8 cellular contexts compared by ENCODE assay signal in the genomic region with DNA sequence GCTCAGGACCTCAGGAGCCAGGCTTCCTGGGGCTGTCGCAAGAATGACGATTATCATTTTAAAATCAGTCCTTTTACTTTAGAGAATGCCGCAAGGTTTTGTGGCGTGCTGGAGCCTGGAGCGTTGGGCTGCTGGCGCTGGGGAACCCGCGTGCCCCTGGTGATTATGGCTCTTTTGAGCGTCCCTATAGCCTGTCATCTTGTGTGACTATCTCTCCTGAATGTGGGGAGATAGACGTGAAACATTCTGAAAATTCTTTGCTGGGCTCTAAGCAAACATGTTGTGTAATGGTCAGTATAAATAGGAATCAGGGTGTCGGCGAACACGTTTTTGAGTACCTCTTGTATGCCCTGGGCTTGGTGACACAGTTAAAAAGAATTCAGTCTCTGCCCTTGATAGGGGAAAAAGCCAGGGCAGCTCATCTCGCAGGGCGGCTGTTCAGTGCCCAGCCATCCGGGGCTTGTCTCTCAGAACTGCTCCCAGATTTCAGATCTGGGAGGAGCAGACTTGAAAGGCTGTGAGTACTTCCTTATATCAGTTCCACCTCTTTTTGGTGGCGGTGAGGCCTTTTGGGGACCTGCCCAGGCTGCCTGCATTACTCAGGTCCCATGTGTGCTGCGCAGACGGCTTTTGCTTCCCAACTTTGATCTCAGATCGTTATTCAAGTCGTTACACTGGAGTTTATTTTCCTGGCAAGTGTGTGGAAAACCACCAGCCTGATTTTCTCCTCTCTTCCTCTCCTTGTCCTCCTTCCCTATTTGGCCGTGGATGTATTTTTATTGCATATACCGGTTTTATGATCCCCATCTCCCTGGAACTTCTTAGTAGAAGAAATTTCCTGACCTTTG. TPM values are rescaled to one million over a fixed set of nuclear protein-coding genes. Genes with fewer than 3 reads are reported as not detected.
DNase-seq lines count a peak whose midpoint lies in the region; ATAC-seq, FAIRE-seq and TF ChIP-seq lines count a peak whose summit lies in the region.

No MANE protein-coding gene starts in this region.

- peak overlapping the region; percentile 94 for H3K4me3 Mint-ChIP-seq in activated naive CD8-positive, alpha-beta T cell

- peaks cover 6% of the 10 kb centered on the region for H3K36me3 Mint-ChIP-seq in activated naive CD8-positive, alpha-beta T cell

- H3K4me1 ChIP-seq in trophoblast cell (ENCODE audit: control insufficient read depth in 1 of 2, insufficient read depth in 2 of 2, low read length in 2 of 2): peaks cover 4 to 15% of the 10 kb centered on the region in 2 experiments

- peak overlapping the region; percentile 82 for H3K4me3 ChIP-seq in GM06990 (replicated peaks; ENCODE audit: low read depth, low read length)
- peak overlapping the region; percentile 91 for H3K4me3 ChIP-seq in trophoblast cell (ENCODE audit: low read depth, low read length)

- peak overlapping the region; percentile 98 for H2AFZ ChIP-seq in trophoblast cell (ENCODE audit: insufficient read depth, low read length, poor library complexity)

- ATAC-seq in HG02885 (IDR thresholded peaks at IDR 0.05; ENCODE audit: poor library complexity, unreplicated experiment): peak; percentile 2
- ATAC-seq in Right ventricle myocardium superior (ENCODE audit: poor library complexity): peak; percentile 67
- ATAC-seq in HG02884 (IDR thresholded peaks at IDR 0.05; ENCODE audit: unreplicated experiment): no peak

- H3K27me3 Mint-ChIP-seq in activated naive CD8-positive, alpha-beta T cell: no peaks in the 10 kb centered on the region

- H3K27me3 ChIP-seq in GM06990 (replicated peaks; ENCODE audit: control insufficient read depth, insufficient read depth, low read length) (no peaks in the 10 kb centered on the region), trophoblast cell (ENCODE audit: insufficient read depth, low read length) (no peaks in the 10 kb centered on the region)

- peaks cover 15% of the 10 kb centered on the region for H3K79me2 ChIP-seq in trophoblast cell (ENCODE audit: control insufficient read depth, insufficient read depth, low read length, poor library complexity)

- peak overlapping the region; percentile 94 for H3K14ac ChIP-seq in trophoblast cell (ENCODE audit: low read length)

- intact Hi-C loops in Right ventricle myocardium superior (cut with DNase I): no loop called here

- peak; percentile 50 for DNase-seq in GM06990 (ENCODE audit: extremely low read depth, insufficient read length)
- DNase-seq in RCC 7860 (ENCODE audit: low spot score): peak; percentile 87
- DNase-seq in Right ventricle myocardium superior: peak; percentile 73
- peak; percentile 97 to 98 for DNase-seq in trophoblast cell
- DNase-seq in cerebellum (ENCODE audit: low spot score): no peak

- H2AK5ac ChIP-seq in trophoblast cell (ENCODE audit: low read length): peak overlapping the region; percentile 60

- peak overlapping the region; percentile 96 for H4K91ac ChIP-seq in trophoblast cell (ENCODE audit: low read depth, low read length)

- FAIRE-seq in RCC 7860 (lab: Jason Lieb, UNC): peak; percentile 65

- peaks cover 19% of the 10 kb centered on the region for H3K79me1 ChIP-seq in trophoblast cell (ENCODE audit: low read length)

- H3K27ac ChIP-seq in trophoblast cell (ENCODE audit: low read depth, low read length): peak overlapping the region; percentile 99

- H4K8ac ChIP-seq in trophoblast cell (ENCODE audit: low read depth, low read length): peak overlapping the region; percentile 96

- peak overlapping the region; percentile 100 for H2BK120ac ChIP-seq in trophoblast cell (ENCODE audit: insufficient read depth, low read length, poor library complexity)

- peak overlapping the region; percentile 93 for H3K4me2 ChIP-seq in trophoblast cell (ENCODE audit: low read length)

- H3K4me1 Mint-ChIP-seq in activated naive CD8-positive, alpha-beta T cell (ENCODE audit: low read depth): peaks cover 62% of the 10 kb centered on the region

- peak overlapping the region; percentile 99 for H4K12ac ChIP-seq in trophoblast cell (ENCODE audit: low read depth, low read length)

- peaks cover under 1% of the 10 kb centered on the region for H3K36me3 ChIP-seq in GM06990 (ENCODE audit: control insufficient read depth, insufficient read depth, low read length)
- H3K36me3 ChIP-seq in trophoblast cell (ENCODE audit: control insufficient read depth in 1 of 2, insufficient read depth in 2 of 2, low read length in 2 of 2): peaks cover 2 to 3% of the 10 kb centered on the region in 2 experiments

- no peaks in the 10 kb centered on the region for H3K9me3 ChIP-seq in trophoblast cell (ENCODE audit: insufficient read depth, low read depth, low read length)

- peak overlapping the region; percentile 97 for H2BK5ac ChIP-seq in trophoblast cell (ENCODE audit: low read depth, low read length, poor library complexity)

- no peaks in the 10 kb centered on the region for H3K9me3 Mint-ChIP-seq in activated naive CD8-positive, alpha-beta T cell (ENCODE audit: low read depth)

- peak overlapping the region; percentile 95 for H3K27ac Mint-ChIP-seq in activated naive CD8-positive, alpha-beta T cell

- TF ChIP-seq CTCF in GM06990 (IDR thresholded peaks at IDR 0.05; ENCODE audit: insufficient read depth, low read length, poor library complexity, severe bottlenecking): no peak

- no peak overlapping the region for H3K23ac ChIP-seq in trophoblast cell (ENCODE audit: low read length)

- peak overlapping the region; percentile 100 for H3K18ac ChIP-seq in trophoblast cell (ENCODE audit: low read length)

- WGBS in trophoblast cell (ENCODE audit: extremely low coverage, insufficient coverage, insufficient read length): no CpG with 5 or more reads among the region's 23 CpGs

- H2BK12ac ChIP-seq in trophoblast cell (ENCODE audit: low read length): peak overlapping the region; percentile 83

- H3K9ac ChIP-seq in trophoblast cell (ENCODE audit: low read length): peak overlapping the region; percentile 96

- peak overlapping the region; percentile 95 for H3K4ac ChIP-seq in trophoblast cell (ENCODE audit: low read depth, low read length)

RNA-seq across cellular contexts. Expression of a gene that starts 1.0 kb away (rescaled TPM):
- 38.7 TPM for total RNA-seq in Right ventricle myocardium superior
- polyA plus RNA-seq in trophoblast cell (2013): 65.1 and 75.5 TPM in 2 replicates
- total RNA-seq in cerebellum: 26.7 TPM

RNA-seq across cellular contexts. Expression of a gene that starts 20.1 kb away (rescaled TPM):
- 38.1 TPM for total RNA-seq in Right ventricle myocardium superior
- polyA plus RNA-seq in trophoblast cell (2013): 22.1 and 24.6 TPM in 2 replicates
- total RNA-seq in cerebellum: 13.2 TPM

RNA-seq across cellular contexts. Expression of a gene that starts 29.4 kb away (rescaled TPM):
- 0.73 TPM for total RNA-seq in Right ventricle myocardium superior
- 30.4 and 31.7 TPM in 2 replicates for polyA plus RNA-seq in trophoblast cell (2013)
- not detected for total RNA-seq in cerebellum

RNA-seq across cellular contexts. Expression of a gene that starts 45.4 kb away (rescaled TPM):
- total RNA-seq in Right ventricle myocardium superior (11.2 TPM), cerebellum (18.6 TPM)
- 8.8 and 9.9 TPM in 2 replicates for polyA plus RNA-seq in trophoblast cell (2013)

RNA-seq across cellular contexts. Expression of a gene that starts 45.5 kb away (rescaled TPM):
- total RNA-seq in Right ventricle myocardium superior (28.1 TPM), cerebellum (50.8 TPM)
- polyA plus RNA-seq in trophoblast cell (2013): 32.7 and 33.3 TPM in 2 replicates
